ENCODE assay signal across 14 cellular contexts in the genomic region with DNA sequence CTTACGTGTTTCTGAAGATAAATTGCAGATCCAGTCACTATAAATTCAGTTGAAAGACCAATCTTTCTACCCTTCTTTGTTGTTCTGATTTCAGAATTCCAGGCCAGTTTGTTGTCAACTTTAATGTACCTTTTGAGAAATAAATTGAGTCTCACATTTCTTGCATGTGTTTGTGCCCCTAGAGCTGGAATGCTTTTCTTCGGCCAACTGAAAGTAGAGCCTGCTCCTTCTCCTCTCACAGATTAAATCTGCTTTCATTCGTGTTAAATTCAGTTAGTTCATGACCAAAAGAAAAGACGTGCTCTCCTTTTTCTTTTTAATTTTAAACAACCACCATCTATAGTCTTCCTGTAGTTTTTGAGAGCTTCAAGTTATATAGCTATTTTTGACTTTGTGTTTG. TPM values are rescaled to one million over a fixed set of nuclear protein-coding genes. Genes with fewer than 3 reads are reported as not detected.
DNase-seq lines count a peak whose midpoint lies in the region; ATAC-seq and TF ChIP-seq lines count a peak whose summit lies in the region.
"Had no signal": no experiment of that assay in that cellular context is flagged by ENCODE, and none has a peak within 500 bp of the region (broad histone marks: within the 10 kb centered on the region; RNA-seq: fewer than 3 reads in every experiment).

No MANE protein-coding gene starts in this region.

- H3K4me3 ChIP-seq in HUES48 (ENCODE audit: low read depth, low read length) (no peak overlapping the region), duodenal mucosa (ENCODE audit: low read depth in 1 of 2, low read length in 2 of 2) (no peak overlapping the region), parathyroid adenoma (ENCODE audit: low read depth, low read length) (peak overlapping the region; percentile 38), transverse colon (peak overlapping the region in 1 of 4 donors; percentile 20)

- in situ Hi-C loops in transverse colon (cut with MboI; ENCODE audit: low pct_ligation_motif_present in 1 of 4, low pct_unique_long_range_greater_than_20kb in 1 of 4, low sequenced_read_pairs in 3 of 4), result no loop called here

- no peaks in the 10 kb centered on the region for H3K36me3 ChIP-seq in HUES48 (ENCODE audit: control insufficient read depth, insufficient read depth, low read length)
- no peaks in the 10 kb centered on the region for H3K36me3 ChIP-seq in duodenal mucosa (ENCODE audit: control insufficient read depth in 1 of 2, insufficient read depth in 2 of 2, low read length in 2 of 2)
- no peaks in the 10 kb centered on the region for H3K36me3 ChIP-seq in parathyroid adenoma (ENCODE audit: control insufficient read depth, insufficient read depth, low read length)
- no peaks in the 10 kb centered on the region for H3K36me3 ChIP-seq in transverse colon

- peaks cover 16% of the 10 kb centered on the region for H3K4me1 Mint-ChIP-seq in activated T-cell treated with anti-CD3 and anti-CD28 coated beads, Interleukin-2, amount 50 U/mL, for 4 hours (ENCODE audit: low read depth)

- H3K27me3 Mint-ChIP-seq in activated T-cell treated with anti-CD3 and anti-CD28 coated beads, Interleukin-2, amount 50 U/mL, for 4 hours (ENCODE audit: low read depth), result peaks cover 48% of the 10 kb centered on the region

- H3K9me3 ChIP-seq in HUES48 (ENCODE audit: control insufficient read depth, insufficient read depth, low read length) (no peaks in the 10 kb centered on the region), duodenal mucosa (ENCODE audit: control insufficient read depth in 1 of 2, low read length in 2 of 2) (no peaks in the 10 kb centered on the region), parathyroid adenoma (ENCODE audit: control insufficient read depth, low read length) (no peaks in the 10 kb centered on the region), transverse colon (no peaks in the 10 kb centered on the region)

- no peak for ATAC-seq in GM18867 (IDR thresholded peaks at IDR 0.05; ENCODE audit: unreplicated experiment)
- no peak for ATAC-seq in activated T-cell treated with anti-CD3 and anti-CD28 coated beads, Interleukin-2, amount 50 U/mL, for 4 hours

- peak overlapping the region; percentile 13 for H2AFZ ChIP-seq in parathyroid adenoma

- DNase-seq in A172 (ENCODE audit: low spot score) (peak; percentile 45), transverse colon (no peak), AG20443 (ENCODE audit: low spot score) (no peak)
- no peak for DNase-seq in activated T-cell treated with anti-CD3 and anti-CD28 coated beads, Interleukin-2, amount 50 U/mL, for 4 hours
- DNase-seq: activated CD4-positive, alpha-beta T cell treated with anti-CD3 and anti-CD28 coated beads for 48 hours; activated naive CD8-positive, alpha-beta T cell treated with anti-CD3 and anti-CD28 coated beads for 36 hours; KBM-7; NCI-H524 treated with DMSO at 0.1 percent for 48 hours; stimulated activated CD4-positive, alpha-beta T cell treated with anti-CD3 and anti-CD28 coated beads, Interleukin-4, amount 100 ng/mL, for 24 hours had no signal

- no peak for TF ChIP-seq EP300 in transverse colon (IDR thresholded peaks at IDR 0.05; ENCODE audit: low read depth)

- H3K27me3 ChIP-seq in HUES48 (ENCODE audit: control insufficient read depth, insufficient read depth, low read length) (peaks cover 24% of the 10 kb centered on the region), duodenal mucosa (ENCODE audit: control insufficient read depth in 1 of 2, insufficient read depth in 2 of 2, low read length in 2 of 2) (no peaks in the 10 kb centered on the region), parathyroid adenoma (ENCODE audit: control insufficient read depth, insufficient read depth, low read length) (no peaks in the 10 kb centered on the region), transverse colon (peaks cover 18% of the 10 kb centered on the region)

- peak overlapping the region; percentile 61 for H3K4me2 ChIP-seq in parathyroid adenoma (ENCODE audit: low read length)

- no peak overlapping the region for H3K9ac ChIP-seq in HUES48 (ENCODE audit: low read depth, low read length)
- no peak overlapping the region for H3K9ac ChIP-seq in duodenal mucosa (ENCODE audit: low read depth in 1 of 2, low read length in 2 of 2)
- peak overlapping the region; percentile 1 for H3K9ac ChIP-seq in parathyroid adenoma

- peak overlapping the region; percentile 30 for H3K27ac ChIP-seq in HUES48 (ENCODE audit: low read depth, low read length)
- peak overlapping the region; percentile 32 for H3K27ac ChIP-seq in duodenal mucosa (ENCODE audit: low read depth, low read length)
- peak overlapping the region; percentile 97 for H3K27ac ChIP-seq in parathyroid adenoma
- H3K27ac ChIP-seq in transverse colon, result peak overlapping the region in 2 of 4 donors; percentile 2 to 23

- H3K4me1 ChIP-seq in HUES48 (ENCODE audit: control insufficient read depth, insufficient read depth, low read length), result peaks cover 42% of the 10 kb centered on the region
- H3K4me1 ChIP-seq in duodenal mucosa (ENCODE audit: control insufficient read depth in 1 of 2, insufficient read depth in 2 of 2, low read length in 2 of 2), result no peaks in the 10 kb centered on the region
- peaks cover 26% of the 10 kb centered on the region for H3K4me1 ChIP-seq in parathyroid adenoma
- peaks cover 0 to 14% (median 0%) of the 10 kb centered on the region in 4 donors for H3K4me1 ChIP-seq in transverse colon

- intact Hi-C loops in transverse colon (cut with DNase I; ENCODE audit: low total_unique reads), result no loop called here

- H3K9me3 Mint-ChIP-seq in activated T-cell treated with anti-CD3 and anti-CD28 coated beads, Interleukin-2, amount 50 U/mL, for 4 hours, result no peaks in the 10 kb centered on the region
- H3K9me3 Mint-ChIP-seq: activated naive CD8-positive, alpha-beta T cell treated with anti-CD3 and anti-CD28 coated beads for 36 hours; central memory CD8-positive, alpha-beta T cell had no signal

- peaks cover 18% of the 10 kb centered on the region for H3K79me2 ChIP-seq in parathyroid adenoma

- H3K4me3 Mint-ChIP-seq in activated T-cell treated with anti-CD3 and anti-CD28 coated beads, Interleukin-2, amount 50 U/mL, for 4 hours, result no peak overlapping the region
- H3K4me3 Mint-ChIP-seq: activated naive CD8-positive, alpha-beta T cell treated with anti-CD3 and anti-CD28 coated beads for 36 hours; central memory CD8-positive, alpha-beta T cell had no signal

- no peak for TF ChIP-seq CTCF in parathyroid adenoma (IDR thresholded peaks at IDR 0.05)
- TF ChIP-seq CTCF in transverse colon (IDR thresholded peaks at IDR 0.05), result no peak

- no peak for TF ChIP-seq POLR2A in transverse colon (IDR thresholded peaks at IDR 0.05)

- no peaks in the 10 kb centered on the region for H3K36me3 Mint-ChIP-seq in activated T-cell treated with anti-CD3 and anti-CD28 coated beads, Interleukin-2, amount 50 U/mL, for 4 hours (ENCODE audit: insufficient read depth)
- H3K36me3 Mint-ChIP-seq: activated naive CD8-positive, alpha-beta T cell treated with anti-CD3 and anti-CD28 coated beads for 36 hours had no signal

- 64 to 67% methylated on average over 4 of the region's 4 CpGs for WGBS in transverse colon (ENCODE audit: low coverage in 1 of 2), 2 donors

RNA-seq across cellular contexts. Expression of gene SOCS2, which starts 22.9 kb away (rescaled TPM):
- total RNA-seq in A172 (2014; rRNA removed; shearing (Covaris generic)), result 83.8 and 98.4 TPM in 2 replicates
- total RNA-seq in transverse colon, result 100 to 1,000 TPM in 2 of 4 donors, 10 to 100 TPM in 2; 45.5 to 213 (median 79.4) TPM
- 10 to 100 TPM in 1 of 3 donors, 1 to 10 TPM in 2; 6.5 to 10.9 (median 8.6) TPM for total RNA-seq in activated T-cell treated with anti-CD3 and anti-CD28 coated beads, Interleukin-2, amount 50 U/mL, for 4 hours
